In the genomic region with DNA sequence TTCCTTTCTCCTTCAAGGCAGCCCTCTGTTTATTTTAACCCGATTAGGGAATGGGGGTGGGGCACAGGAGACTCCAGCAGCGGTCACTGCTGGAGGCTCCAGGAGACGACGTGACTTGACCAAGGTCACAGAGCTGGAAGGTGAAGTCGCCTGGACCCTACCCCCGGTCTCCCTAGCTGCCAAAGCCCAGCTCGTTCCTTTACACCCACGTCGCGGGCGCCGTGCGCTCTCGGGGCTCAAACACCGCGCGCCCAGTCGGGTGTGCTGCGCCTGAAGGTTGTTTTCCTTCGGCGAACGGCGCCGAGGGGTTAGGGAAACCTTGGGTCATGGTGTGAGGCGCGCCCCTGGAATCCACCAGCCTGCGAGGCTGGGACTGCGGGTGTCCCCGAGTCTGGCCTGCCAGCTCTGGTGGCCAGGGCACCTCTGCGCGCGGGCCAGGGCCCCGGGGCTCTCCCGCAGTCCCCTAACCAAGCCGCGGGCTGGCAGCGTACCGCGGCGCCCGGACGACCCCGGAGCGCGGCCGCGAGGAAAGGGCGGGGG, we compare ENCODE assay signal across 1 cellular context.
TF ChIP-seq lines count a peak whose summit lies in the region.

No MANE protein-coding gene starts in this region.

TF ChIP-seq in HEK293, 187 proteins besides CTCF, POLR2A, EP300 and RAD21 (continued from another document):
- no peak for TF ChIP-seq KLF8 (tag by site-specific recombination; IDR thresholded peaks at IDR 0.05)
- TF ChIP-seq, protein P1, sequence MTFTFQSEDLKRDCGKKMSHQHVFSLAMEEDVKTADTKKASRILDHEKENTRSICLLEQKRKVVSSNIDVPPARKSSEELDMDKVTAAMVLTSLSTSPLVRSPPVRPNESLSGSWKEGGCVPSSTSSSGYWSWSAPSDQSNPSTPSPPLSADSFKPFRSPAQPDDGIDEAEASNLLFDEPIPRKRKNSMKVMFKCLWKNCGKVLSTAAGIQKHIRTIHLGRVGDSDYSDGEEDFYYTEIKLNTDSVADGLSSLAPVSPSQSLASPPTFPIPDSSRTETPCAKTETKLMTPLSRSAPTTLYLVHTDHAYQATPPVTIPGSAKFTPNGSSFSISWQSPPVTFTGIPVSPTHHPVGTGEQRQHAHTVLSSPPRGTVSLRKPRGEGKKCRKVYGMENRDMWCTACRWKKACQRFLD (tag by site-specific recombination; IDR thresholded peaks at IDR 0.05): no peak
- TF ChIP-seq KLF7 (tag by site-specific recombination; IDR thresholded peaks at IDR 0.05; ENCODE audit: borderline replicate concordance): no peak
- peak; percentile 95 for TF ChIP-seq ZBTB20 (tag by site-specific recombination; IDR thresholded peaks at IDR 0.05)
- TF ChIP-seq KLF9 (tag by site-specific recombination; IDR thresholded peaks at IDR 0.05; ENCODE audit: low read depth): peak; percentile 63
- TF ChIP-seq, protein P2, sequence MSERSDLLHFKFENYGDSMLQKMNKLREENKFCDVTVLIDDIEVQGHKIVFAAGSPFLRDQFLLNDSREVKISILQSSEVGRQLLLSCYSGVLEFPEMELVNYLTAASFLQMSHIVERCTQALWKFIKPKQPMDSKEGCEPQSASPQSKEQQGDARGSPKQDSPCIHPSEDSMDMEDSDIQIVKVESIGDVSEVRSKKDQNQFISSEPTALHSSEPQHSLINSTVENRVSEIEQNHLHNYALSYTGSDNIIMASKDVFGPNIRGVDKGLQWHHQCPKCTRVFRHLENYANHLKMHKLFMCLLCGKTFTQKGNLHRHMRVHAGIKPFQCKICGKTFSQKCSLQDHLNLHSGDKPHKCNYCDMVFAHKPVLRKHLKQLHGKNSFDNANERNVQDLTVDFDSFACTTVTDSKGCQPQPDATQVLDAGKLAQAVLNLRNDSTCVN (tag by site-specific recombination; optimal IDR thresholded peaks at IDR 0.05): peak; percentile 82
- TF ChIP-seq, protein P3, sequence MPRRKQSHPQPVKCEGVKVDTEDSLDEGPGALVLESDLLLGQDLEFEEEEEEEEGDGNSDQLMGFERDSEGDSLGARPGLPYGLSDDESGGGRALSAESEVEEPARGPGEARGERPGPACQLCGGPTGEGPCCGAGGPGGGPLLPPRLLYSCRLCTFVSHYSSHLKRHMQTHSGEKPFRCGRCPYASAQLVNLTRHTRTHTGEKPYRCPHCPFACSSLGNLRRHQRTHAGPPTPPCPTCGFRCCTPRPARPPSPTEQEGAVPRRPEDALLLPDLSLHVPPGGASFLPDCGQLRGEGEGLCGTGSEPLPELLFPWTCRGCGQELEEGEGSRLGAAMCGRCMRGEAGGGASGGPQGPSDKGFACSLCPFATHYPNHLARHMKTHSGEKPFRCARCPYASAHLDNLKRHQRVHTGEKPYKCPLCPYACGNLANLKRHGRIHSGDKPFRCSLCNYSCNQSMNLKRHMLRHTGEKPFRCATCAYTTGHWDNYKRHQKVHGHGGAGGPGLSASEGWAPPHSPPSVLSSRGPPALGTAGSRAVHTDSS (tag by site-specific recombination; IDR thresholded peaks at IDR 0.05): no peak
- TF ChIP-seq ZNF335 (tag by site-specific recombination; conservative IDR thresholded peaks at IDR 0.05): peak; percentile 78
- no peak for TF ChIP-seq ZBTB1 (tag by site-specific recombination; IDR thresholded peaks at IDR 0.05)
- no peak for TF ChIP-seq ZNF214 (tag by site-specific recombination; IDR thresholded peaks at IDR 0.05; ENCODE audit: borderline replicate concordance)
- no peak for TF ChIP-seq ZSCAN16 (tag by site-specific recombination; IDR thresholded peaks at IDR 0.05)
- TF ChIP-seq ZNF221 (tag by site-specific recombination; IDR thresholded peaks at IDR 0.05; ENCODE audit: borderline replicate concordance): no peak
- no peak for TF ChIP-seq KLF10 (tag by site-specific recombination; IDR thresholded peaks at IDR 0.05)
- TF ChIP-seq ZFHX2 (tag by site-specific recombination; conservative IDR thresholded peaks at IDR 0.05): peak; percentile 60
- no peak for TF ChIP-seq ZNF660 (tag by site-specific recombination; IDR thresholded peaks at IDR 0.05)
- TF ChIP-seq ZNF558 (tag by site-specific recombination; IDR thresholded peaks at IDR 0.05): no peak
- TF ChIP-seq ZNF747 (tag by site-specific recombination; IDR thresholded peaks at IDR 0.05): no peak
